15 cellular contexts compared by ENCODE assay signal in genomic region chr12:124491856-124492420, GRCh38.
DNase-seq lines count a peak whose midpoint lies in the region; ATAC-seq lines count a peak whose summit lies in the region.
"Had no signal": no experiment of that assay in that cellular context is flagged by ENCODE, and none has a peak within 500 bp of the region (broad histone marks: within the 10 kb centered on the region; RNA-seq: fewer than 3 reads in every experiment).

No MANE protein-coding gene starts in this region.

- peaks cover 19 to 49% (median 41%) of the 10 kb centered on the region in 3 donors for H3K4me1 Mint-ChIP-seq in CD8-positive, alpha-beta memory T cell
- H3K4me1 Mint-ChIP-seq in effector memory CD8-positive, alpha-beta T cell (ENCODE audit: low read depth in 2 of 2): peaks cover 27 to 49% of the 10 kb centered on the region in 2 donors

- peaks cover 16% of the 10 kb centered on the region for H3K79me1 ChIP-seq in neuronal stem cell (ENCODE audit: low read depth, low read length)

- no peak overlapping the region for H3K4me3 ChIP-seq in BLaER1 treated with 17β-estradiol and CSF1 and Interleukin-3, amounts not matched to agents 10 nM and 100 nM
- no peak overlapping the region for H3K4me3 ChIP-seq in CD8-positive, alpha-beta memory T cell (ENCODE audit: low read length)
- H3K4me3 ChIP-seq in neuronal stem cell (ENCODE audit: low read length in 2 of 2): no peak overlapping the region
- H3K4me3 ChIP-seq: GM23338, Peyer's patch had no signal

- H3K4me1 ChIP-seq in BLaER1 treated with 17β-estradiol and CSF1 and Interleukin-3, amounts not matched to agents 10 nM and 100 nM: peaks cover 73 to 97% (median 77%) of the 10 kb centered on the region in 10 experiments
- peaks cover 14% of the 10 kb centered on the region for H3K4me1 ChIP-seq in CD8-positive, alpha-beta memory T cell (ENCODE audit: insufficient read depth, low read length)
- H3K4me1 ChIP-seq in neuronal stem cell (ENCODE audit: control insufficient read depth in 2 of 2, insufficient read depth in 1 of 2, low read depth in 1 of 2, low read length in 2 of 2): peaks cover 4 to 11% of the 10 kb centered on the region in 2 donors

- no peak for DNase-seq in CD8-positive, alpha-beta memory T cell
- no peak for DNase-seq in effector memory CD8-positive, alpha-beta T cell
- DNase-seq in neuronal stem cell (ENCODE audit: low spot score): no peak
- DNase-seq in NOMO-1 (lab: John Stamatoyannopoulos, UW; ENCODE audit: unreplicated experiment in 2 of 2): no peak
- DNase-seq in NCI-H2081 treated with DMSO at 0.1 percent for 48 hours (lab: John Stamatoyannopoulos, UW): no peak
- DNase-seq: GDM1, KBM-7, NCI-H1436 treated with DMSO at 0.1 percent for 48 hours, NCI-H510A treated with DMSO at 0.1 percent for 48 hours, Peyer's patch, SHP77 treated with DMSO at 0.1 percent for 48 hours had no signal

- no peak overlapping the region for H4K8ac ChIP-seq in neuronal stem cell (ENCODE audit: low read depth, low read length)

- no peaks in the 10 kb centered on the region for H3K9me3 Mint-ChIP-seq in CD8-positive, alpha-beta memory T cell
- H3K9me3 Mint-ChIP-seq in effector memory CD8-positive, alpha-beta T cell: no peaks in the 10 kb centered on the region
- H3K9me3 Mint-ChIP-seq: GM23338 had no signal

- peak overlapping the region; percentile 64 for H3K18ac ChIP-seq in neuronal stem cell (ENCODE audit: low read length)

- H3K4ac ChIP-seq in neuronal stem cell (ENCODE audit: low read length): no peak overlapping the region

- peak overlapping the region; percentile 16 for H3K23ac ChIP-seq in neuronal stem cell (ENCODE audit: low read depth, low read length, poor library complexity)

- H2AK5ac ChIP-seq in neuronal stem cell (ENCODE audit: low read depth, low read length): peak overlapping the region; percentile 21

- peaks cover 32 to 87% (median 56%) of the 10 kb centered on the region in 11 experiments for H3K36me3 ChIP-seq in BLaER1 treated with 17β-estradiol and CSF1 and Interleukin-3, amounts not matched to agents 10 nM and 100 nM
- no peaks in the 10 kb centered on the region for H3K36me3 ChIP-seq in CD8-positive, alpha-beta memory T cell (ENCODE audit: insufficient read depth, low read length)
- peaks cover 3 to 13% of the 10 kb centered on the region in 2 donors for H3K36me3 ChIP-seq in neuronal stem cell (replicated peaks in 1 of 2; ENCODE audit: control insufficient read depth in 2 of 2, insufficient read depth in 2 of 2, low read length in 2 of 2)

- peaks cover 100% of the 10 kb centered on the region in 11 experiments for H4K20me1 ChIP-seq in BLaER1 treated with 17β-estradiol and CSF1 and Interleukin-3, amounts not matched to agents 10 nM and 100 nM

- peak overlapping the region in 8 of 11 experiments; percentile 5 to 86 (median 17); a peak in 8 of 22 replicates for H3K4me2 ChIP-seq in BLaER1 treated with 17β-estradiol and CSF1 and Interleukin-3, amounts not matched to agents 10 nM and 100 nM
- H3K4me2 ChIP-seq in neuronal stem cell (ENCODE audit: insufficient read depth, low read length, poor library complexity, severe bottlenecking): no peak overlapping the region
- H3K4me2 ChIP-seq: GM23338 had no signal

- POLR2A ChIA-PET in CD8-positive, alpha-beta memory T cell (lab: Charles Lee): no interaction called here

- H3K9ac ChIP-seq in BLaER1 treated with 17β-estradiol and CSF1 and Interleukin-3, amounts not matched to agents 10 nM and 100 nM: peak overlapping the region in 2 of 11 experiments; percentile 18 to 24; a peak in 3 of 22 replicates
- peak overlapping the region; percentile 45 for H3K9ac ChIP-seq in neuronal stem cell (ENCODE audit: low read depth, low read length, poor library complexity)

- H2AFZ ChIP-seq in neuronal stem cell (ENCODE audit: low read length): no peak overlapping the region
- H2AFZ ChIP-seq: GM23338 had no signal

- H3K36me3 Mint-ChIP-seq in CD8-positive, alpha-beta memory T cell: peaks cover 0 to 34% (median 5%) of the 10 kb centered on the region in 3 donors
- peaks cover 2% of the 10 kb centered on the region for H3K36me3 Mint-ChIP-seq in effector memory CD8-positive, alpha-beta T cell (ENCODE audit: insufficient read depth)

- no peak overlapping the region for H3K14ac ChIP-seq in neuronal stem cell (ENCODE audit: low read length)

- H3K27ac Mint-ChIP-seq in CD8-positive, alpha-beta memory T cell: peak overlapping the region in 5 of 8 donors; percentile 17 to 80 (median 38)
- H3K27ac Mint-ChIP-seq in effector memory CD8-positive, alpha-beta T cell: peak overlapping the region; percentile 72 to 87
- H3K27ac Mint-ChIP-seq: B cell, GM23338 had no signal

- H2BK12ac ChIP-seq in neuronal stem cell (ENCODE audit: low read length): peak overlapping the region; percentile 28

- no CpG with 5 or more reads among the region's 20 CpGs for WGBS in neuronal stem cell (ENCODE audit: extremely low coverage in 2 of 2, insufficient read length in 2 of 2, insufficient replicate concordance in 1 of 2), 2 donors

- H2BK5ac ChIP-seq in neuronal stem cell (ENCODE audit: low read length): no peak overlapping the region

- H3K4me3 Mint-ChIP-seq in CD8-positive, alpha-beta memory T cell: no peak overlapping the region
- no peak overlapping the region for H3K4me3 Mint-ChIP-seq in effector memory CD8-positive, alpha-beta T cell
- H3K4me3 Mint-ChIP-seq: B cell, GM23338 had no signal

- CTCF ChIA-PET in CD8-positive, alpha-beta memory T cell (lab: Charles Lee): no interaction called here

- no peaks in the 10 kb centered on the region for H3K9me3 ChIP-seq in BLaER1 treated with 17β-estradiol and CSF1 and Interleukin-3, amounts not matched to agents 10 nM and 100 nM (replicated peaks in 1 of 11)
- no peaks in the 10 kb centered on the region for H3K9me3 ChIP-seq in CD8-positive, alpha-beta memory T cell (ENCODE audit: low read length)
- H3K9me3 ChIP-seq in neuronal stem cell (replicated peaks in 1 of 2; ENCODE audit: control insufficient read depth in 2 of 2, insufficient read depth in 1 of 2, low read depth in 1 of 2, low read length in 2 of 2): no peaks in the 10 kb centered on the region
- H3K9me3 ChIP-seq: Peyer's patch had no signal

- no peak overlapping the region for H2BK120ac ChIP-seq in neuronal stem cell (ENCODE audit: low read depth, low read length)

- H3K27ac ChIP-seq in BLaER1 treated with 17β-estradiol and CSF1 and Interleukin-3, amounts not matched to agents 10 nM and 100 nM: no peak overlapping the region; a peak in 1 of 22 replicates
- H3K27ac ChIP-seq in CD8-positive, alpha-beta memory T cell (ENCODE audit: low read depth, low read length): no peak overlapping the region
- H3K27ac ChIP-seq in neuronal stem cell (replicated peaks; ENCODE audit: low read length): no peak overlapping the region
- H3K27ac ChIP-seq: Peyer's patch had no signal

- H4K91ac ChIP-seq in neuronal stem cell (ENCODE audit: low read depth, low read length, poor library complexity): no peak overlapping the region

- H3K27me3 ChIP-seq in BLaER1 treated with 17β-estradiol and CSF1 and Interleukin-3, amounts not matched to agents 10 nM and 100 nM: no peaks in the 10 kb centered on the region
- H3K27me3 ChIP-seq in CD8-positive, alpha-beta memory T cell (ENCODE audit: insufficient read depth, low read length, poor library complexity, severe bottlenecking): no peaks in the 10 kb centered on the region
- H3K27me3 ChIP-seq in neuronal stem cell (ENCODE audit: control insufficient read depth in 3 of 3, insufficient read depth in 3 of 3, low read depth in 1 of 3, low read length in 3 of 3): no peaks in the 10 kb centered on the region
- H3K27me3 ChIP-seq: Peyer's patch had no signal

- no peak for ATAC-seq in effector memory CD8-positive, alpha-beta T cell (replicated peaks)
- no peak for ATAC-seq in HG02852 (IDR thresholded peaks at IDR 0.05; ENCODE audit: unreplicated experiment)
- ATAC-seq: GM23338 had no signal

- H2BK15ac ChIP-seq in neuronal stem cell (ENCODE audit: low read length): no peak overlapping the region

- H3K27me3 Mint-ChIP-seq in CD8-positive, alpha-beta memory T cell: no peaks in the 10 kb centered on the region
- no peaks in the 10 kb centered on the region for H3K27me3 Mint-ChIP-seq in effector memory CD8-positive, alpha-beta T cell
- H3K27me3 Mint-ChIP-seq: B cell had no signal
